ENCODE assay signal across 8 cellular contexts in genomic region chr3:17151598-17152373, GRCh38.
A peak's percentile ranks its signal among the peaks of the same experiment; 100 is the strongest.
DNase-seq lines count a peak whose midpoint lies in the region; ATAC-seq, FAIRE-seq and TF ChIP-seq lines count a peak whose summit lies in the region.

No MANE protein-coding gene starts in this region.

- peak overlapping the region; percentile 60 for H3K4me3 Mint-ChIP-seq in activated CD4-positive, alpha-beta memory T cell treated with anti-CD3 and anti-CD28 coated beads for 36 hours

- TF ChIP-seq RAD21 in HepG2 (CRISPR knock-in tag; IDR thresholded peaks at IDR 0.05) = no peak

- H3K79me2 ChIP-seq in HepG2 (ENCODE audit: insufficient read depth, low read length) = no peaks in the 10 kb centered on the region

- intact Hi-C loops in activated CD4-positive, alpha-beta memory T cell treated with anti-CD3 and anti-CD28 coated beads for 36 hours (cut with micrococcal nuclease) = loop anchor here (1.0 to 10.0 kb wide), 10 partner anchors 31 to 847 kb away; no protein-coding TSS in a partner anchor
- intact Hi-C loops in HepG2 (cut with micrococcal nuclease; ENCODE audit: unreplicated experiment) (no loop called here), stomach (cut with DNase I; ENCODE audit: low total_unique reads) (no loop called here), tibial artery (cut with DNase I; ENCODE audit: low total_unique reads) (no loop called here)

- H2AFZ ChIP-seq in HepG2 (ENCODE audit: low read length) = no peak overlapping the region

- peak; percentile 95 for DNase-seq in activated CD4-positive, alpha-beta memory T cell treated with anti-CD3 and anti-CD28 coated beads for 36 hours
- DNase-seq in HepG2 (ENCODE audit: low spot score) (no peak), stomach (peak; percentile 36), tibial artery (no peak), cerebellum (ENCODE audit: low spot score) (no peak), hepatic stellate cell (ENCODE audit: low spot score) (no peak)

- no peak for TF ChIP-seq POLR2A in HepG2 (IDR thresholded peaks at IDR 0.05; ENCODE audit: insufficient read depth in 1 of 2, low read depth in 2 of 2, low read length in 2 of 2)
- TF ChIP-seq POLR2A in stomach (IDR thresholded peaks at IDR 0.05) = no peak

- TF ChIP-seq CTCF in HepG2 (CRISPR knock-in tag; IDR thresholded peaks at IDR 0.05) (no peak), stomach (IDR thresholded peaks at IDR 0.05) (no peak), tibial artery (IDR thresholded peaks at IDR 0.05) (no peak)

- H3K9ac ChIP-seq in HepG2 (ENCODE audit: insufficient read depth, low read depth, low read length) = no peak overlapping the region

- peaks cover 31% of the 10 kb centered on the region for H3K4me1 Mint-ChIP-seq in activated CD4-positive, alpha-beta memory T cell treated with anti-CD3 and anti-CD28 coated beads for 36 hours (ENCODE audit: low read depth)

- in situ Hi-C loops in HepG2 (cut with HindIII; ENCODE audit: extremely low pct_ligation_motif_present, low pct_unique_long_range_greater_than_20kb) = no loop called here

- TF ChIP-seq EP300 in HepG2 (IDR thresholded peaks at IDR 0.05; ENCODE audit: low read depth in 2 of 2, low read length in 2 of 2) (no peak), HepG2 (CRISPR knock-in tag; IDR thresholded peaks at IDR 0.05; ENCODE audit: borderline replicate concordance) (no peak), stomach (IDR thresholded peaks at IDR 0.05) (no peak)

- POLR2A ChIA-PET in activated CD4-positive, alpha-beta memory T cell treated with anti-CD3 and anti-CD28 coated beads for 36 hours (lab: Charles Lee) = interaction anchor here (0.8 to 1.3 kb wide), 4 partner anchors 31 to 555 kb away, joined by 3 to 4 read pairs (median 4); no protein-coding TSS in a partner anchor
- POLR2A ChIA-PET in HepG2 (lab: Yijun Ruan, JAX) = no interaction called here

- H3K9me3 Mint-ChIP-seq in activated CD4-positive, alpha-beta memory T cell treated with anti-CD3 and anti-CD28 coated beads for 36 hours = peaks cover 32% of the 10 kb centered on the region

- WGBS in HepG2 (ENCODE audit: low lambda C conversion rate) = 100% methylated on average over 5 of the region's 16 CpGs
- WGBS in stomach, 5 donors = 78 to 94% (median 88%) methylated on average over 12 to 16 of the region's 16 CpGs

- H3K27ac ChIP-seq in HepG2 (ENCODE audit: extremely low read length, insufficient read depth, low read length) (no peak overlapping the region), stomach (peak overlapping the region in 2 of 5 donors; percentile 7 to 14), tibial artery (no peak overlapping the region)

- CTCF ChIA-PET in activated CD4-positive, alpha-beta memory T cell treated with anti-CD3 and anti-CD28 coated beads for 36 hours (lab: Charles Lee) = interaction anchor here (0.5 to 1.4 kb wide), 10 partner anchors 10 to 557 kb away, joined by 3 to 13 read pairs (median 3); partner anchors contain the start of gene PLCL2
- CTCF ChIA-PET in HepG2 (lab: Yijun Ruan, JAX; ENCODE audit: low intra/inter-chr PET ratio, low total read pairs) = no interaction called here

- H4K20me1 ChIP-seq in HepG2 (ENCODE audit: insufficient read depth, low read length) = no peaks in the 10 kb centered on the region

- ATAC-seq in GM19372 (IDR thresholded peaks at IDR 0.05; ENCODE audit: low read depth, unreplicated experiment) = peak; percentile 98
- peak; percentile 96 for ATAC-seq in HG03354 (IDR thresholded peaks at IDR 0.05; ENCODE audit: poor library complexity, severe bottlenecking, unreplicated experiment)
- ATAC-seq in HepG2 = peak; percentile 19

- peak overlapping the region; percentile 88 for H3K27ac Mint-ChIP-seq in activated CD4-positive, alpha-beta memory T cell treated with anti-CD3 and anti-CD28 coated beads for 36 hours

- H3K4me1 ChIP-seq in HepG2 (ENCODE audit: insufficient read depth, low read length) = no peaks in the 10 kb centered on the region
- no peaks in the 10 kb centered on the region for H3K4me1 ChIP-seq in stomach
- H3K4me1 ChIP-seq in tibial artery = no peaks in the 10 kb centered on the region

- H3K36me3 ChIP-seq in HepG2 (replicated peaks in 1 of 2; ENCODE audit: control insufficient read depth in 1 of 2, insufficient read depth in 2 of 2, low read length in 2 of 2) (no peaks in the 10 kb centered on the region; a peak in 1 of 5 replicates), stomach (peaks cover 20 to 56% (median 44%) of the 10 kb centered on the region in 4 donors), tibial artery (peaks cover 28 to 35% (median 34%) of the 10 kb centered on the region in 3 donors)

- H3K27me3 ChIP-seq in HepG2 (ENCODE audit: control insufficient read depth in 1 of 2, insufficient read depth in 2 of 2, low read length in 2 of 2) (no peaks in the 10 kb centered on the region), stomach (no peaks in the 10 kb centered on the region), tibial artery (no peaks in the 10 kb centered on the region)

- H3K4me2 ChIP-seq in HepG2 (ENCODE audit: low read depth, low read length) = no peak overlapping the region

- peaks cover 39% of the 10 kb centered on the region for H3K36me3 Mint-ChIP-seq in activated CD4-positive, alpha-beta memory T cell treated with anti-CD3 and anti-CD28 coated beads for 36 hours

- no peak overlapping the region for H3K4me3 ChIP-seq in HepG2 (replicated peaks in 1 of 3; ENCODE audit: insufficient read depth in 1 of 3, low read depth in 2 of 3, low read length in 3 of 3)
- H3K4me3 ChIP-seq in stomach = no peak overlapping the region
- no peak overlapping the region for H3K4me3 ChIP-seq in tibial artery

- H3K9me3 ChIP-seq in HepG2 (ENCODE audit: low read length) = no peaks in the 10 kb centered on the region; the same call in 1 of the 2 replicates
- peaks cover 6 to 38% (median 27%) of the 10 kb centered on the region in 4 donors for H3K9me3 ChIP-seq in stomach
- H3K9me3 ChIP-seq in tibial artery = peaks cover 0 to 20% (median 17%) of the 10 kb centered on the region in 3 donors

- H3K27me3 Mint-ChIP-seq in activated CD4-positive, alpha-beta memory T cell treated with anti-CD3 and anti-CD28 coated beads for 36 hours = no peaks in the 10 kb centered on the region

- FAIRE-seq in HepG2 (lab: Jason Lieb, UNC) = no peak

- no TSS peak for BruUV-seq in HepG2 (replicated peaks; lab: Mats Ljungman, UMichigan)

TF ChIP-seq in HepG2, 621 proteins besides CTCF, POLR2A, EP300 and RAD21:
- TF ChIP-seq SUZ12 (IDR thresholded peaks at IDR 0.05; ENCODE audit: low read depth, low read length) (no peak), ZNF543 (CRISPR knock-in tag; IDR thresholded peaks at IDR 0.05) (no peak), GPBP1L1 (CRISPR knock-in tag; IDR thresholded peaks at IDR 0.05) (no peak), KLF16 (CRISPR knock-in tag; IDR thresholded peaks at IDR 0.05) (no peak), FOXC1 (CRISPR knock-in tag; IDR thresholded peaks at IDR 0.05; ENCODE audit: borderline replicate concordance) (no peak), ZBTB2 (CRISPR knock-in tag; IDR thresholded peaks at IDR 0.05; ENCODE audit: low read depth) (no peak), GLMP (CRISPR knock-in tag; IDR thresholded peaks at IDR 0.05; ENCODE audit: borderline replicate concordance) (no peak), NONO (IDR thresholded peaks at IDR 0.05) (no peak), NONO (CRISPR knock-in tag; conservative IDR thresholded peaks at IDR 0.05) (no peak), BRCA1 (CRISPR knock-in tag; IDR thresholded peaks at IDR 0.05) (no peak), SCMH1 (CRISPR knock-in tag; IDR thresholded peaks at IDR 0.05; ENCODE audit: borderline replicate concordance) (no peak), TEAD3 (CRISPR knock-in tag; optimal IDR thresholded peaks at IDR 0.05; ENCODE audit: borderline replicate concordance) (no peak), KAT2B (IDR thresholded peaks at IDR 0.05; ENCODE audit: borderline replicate concordance, low read depth, low read length) (no peak), SRF (IDR thresholded peaks at IDR 0.05; ENCODE audit: low read depth, low read length) (no peak), ZNF619 (CRISPR knock-in tag; IDR thresholded peaks at IDR 0.05) (no peak)

Comparison
In these comparisons a context has a peak if more than half of its experiments do, and no peak if none do; other contexts are left out.
1. ATAC-seq: peak in every context shown above with its lines; median percentile 98 in GM19372; 96 in HG03354; 19 in HepG2.
2. DNase-seq: peak in activated CD4-positive, alpha-beta memory T cell treated with anti-CD3 and anti-CD28 coated beads for 36 hours (single experiment) and stomach (single experiment); none in HepG2 (single experiment), tibial artery (0 of 2), cerebellum (single experiment) and hepatic stellate cell (single experiment).